18 cellular contexts compared by ENCODE assay signal in the genomic region with DNA sequence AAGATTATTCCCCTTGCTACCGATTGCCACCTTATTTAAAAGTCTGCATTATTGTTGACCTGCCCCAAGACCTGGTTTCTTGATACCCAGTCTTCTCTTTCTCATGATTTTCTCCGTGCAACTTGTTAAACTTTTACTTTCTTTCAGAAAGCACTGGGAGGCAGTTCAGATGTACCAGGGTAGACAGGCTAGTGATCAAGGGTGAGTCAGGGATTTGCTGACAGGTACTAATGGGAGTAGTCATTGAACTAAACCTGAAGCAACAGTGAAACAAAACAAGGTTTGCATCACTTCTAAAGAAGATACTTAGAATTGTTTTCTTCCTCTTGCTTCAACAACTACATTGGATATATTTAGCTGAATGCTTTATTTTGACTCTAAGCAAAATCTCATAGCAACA.
DNase-seq lines count a peak whose midpoint lies in the region; ATAC-seq and TF ChIP-seq lines count a peak whose summit lies in the region.
"Had no signal": no experiment of that assay in that cellular context is flagged by ENCODE, and none has a peak within 500 bp of the region (broad histone marks: within the 10 kb centered on the region; RNA-seq: fewer than 3 reads in every experiment).

No MANE protein-coding gene starts in this region.

- no peaks in the 10 kb centered on the region for H3K9me3 ChIP-seq in SK-N-SH

- peaks cover 2 to 32% of the 10 kb centered on the region in 2 experiments; a peak in 3 of 4 replicates for H3K4me1 ChIP-seq in SK-N-SH (ENCODE audit: control insufficient read depth in 1 of 2, insufficient read depth in 2 of 2, low read depth in 1 of 2, low read length in 1 of 2)

- no peaks in the 10 kb centered on the region for H3K27me3 ChIP-seq in SK-N-SH (ENCODE audit: insufficient read depth)

- peaks cover 62% of the 10 kb centered on the region for H3K79me2 ChIP-seq in SK-N-SH (ENCODE audit: insufficient read depth)

- no peak for TF ChIP-seq EP300 in SK-N-SH (IDR thresholded peaks at IDR 0.05; ENCODE audit: borderline replicate concordance in 1 of 2, low read depth in 1 of 2, low read length in 1 of 2)

- no peak overlapping the region for H2AFZ ChIP-seq in SK-N-SH (ENCODE audit: low read depth)

- no peaks in the 10 kb centered on the region for H4K20me1 ChIP-seq in SK-N-SH (ENCODE audit: insufficient read depth)

- no peak overlapping the region for H3K9ac ChIP-seq in SK-N-SH

- peaks cover 32% of the 10 kb centered on the region for H3F3A ChIP-seq in SK-N-SH (replicated peaks; ENCODE audit: insufficient read depth)

- H3K27me3 Mint-ChIP-seq in stimulated activated naive CD8-positive, alpha-beta T cell treated with anti-CD3 and anti-CD28 coated beads, Interleukin-15, amount 100 ng/mL, for 72 hours: no peaks in the 10 kb centered on the region
- H3K27me3 Mint-ChIP-seq: activated T-cell treated with anti-CD3 and anti-CD28 coated beads, Interleukin-2, amount 50 U/mL, for 24 hours; central memory CD8-positive, alpha-beta T cell had no signal

- no peak overlapping the region for H3K4me3 ChIP-seq in SK-N-SH (ENCODE audit: low read depth in 2 of 2, low read length in 1 of 2)
- no peak overlapping the region for H3K4me3 ChIP-seq in fibroblast of pulmonary artery (replicated peaks; ENCODE audit: low read depth, low read length)
- H3K4me3 ChIP-seq: SK-N-MC had no signal

- H3K9me3 Mint-ChIP-seq in stimulated activated naive CD8-positive, alpha-beta T cell treated with anti-CD3 and anti-CD28 coated beads, Interleukin-15, amount 100 ng/mL, for 72 hours: peaks cover 0 to 6% of the 10 kb centered on the region in 2 donors
- H3K9me3 Mint-ChIP-seq: activated naive CD4-positive, alpha-beta T cell treated with anti-CD3 and anti-CD28 coated beads, Interleukin-2, amount 50 U/mL, for 72 hours; activated T-cell treated with anti-CD3 and anti-CD28 coated beads, Interleukin-2, amount 50 U/mL, for 24 hours; central memory CD8-positive, alpha-beta T cell; endodermal cell had no signal

- H3K9me2 ChIP-seq in SK-N-SH: no peaks in the 10 kb centered on the region

- H3K4me3 Mint-ChIP-seq in stimulated activated naive CD8-positive, alpha-beta T cell treated with anti-CD3 and anti-CD28 coated beads, Interleukin-15, amount 100 ng/mL, for 72 hours: no peak overlapping the region
- H3K4me3 Mint-ChIP-seq: activated T-cell treated with anti-CD3 and anti-CD28 coated beads, Interleukin-2, amount 50 U/mL, for 24 hours; central memory CD8-positive, alpha-beta T cell; endodermal cell had no signal

- peak overlapping the region; percentile 36 to 39 for H3K27ac Mint-ChIP-seq in stimulated activated naive CD8-positive, alpha-beta T cell treated with anti-CD3 and anti-CD28 coated beads, Interleukin-15, amount 100 ng/mL, for 72 hours
- H3K27ac Mint-ChIP-seq: activated naive CD4-positive, alpha-beta T cell treated with anti-CD3 and anti-CD28 coated beads, Interleukin-2, amount 50 U/mL, for 72 hours; activated T-cell treated with anti-CD3 and anti-CD28 coated beads, Interleukin-2, amount 50 U/mL, for 24 hours; endodermal cell had no signal

- DNase-seq in stimulated activated naive CD8-positive, alpha-beta T cell treated with anti-CD3 and anti-CD28 coated beads, Interleukin-15, amount 100 ng/mL, for 72 hours: no peak
- no peak for DNase-seq in stimulated activated naive CD8-positive, alpha-beta T cell treated with anti-CD3 and anti-CD28 coated beads, Interleukin-15, Interleukin-2, amounts not matched to agents 100 U/mL and 50 U/mL, for 24 hours
- DNase-seq in SK-N-SH (no peak), fibroblast of pulmonary artery (ENCODE audit: low read depth) (peak; percentile 23), SW480 (ENCODE audit: low spot score) (no peak), NCI-H524 treated with DMSO at 0.1 percent for 48 hours (lab: John Stamatoyannopoulos, UW) (no peak)
- DNase-seq: activated T-cell treated with anti-CD3 and anti-CD28 coated beads, Interleukin-2, amount 50 U/mL, for 24 hours; endodermal cell; head of caudate nucleus; Karpas-422; midbrain; NCI-H1694 treated with DMSO at 0.1 percent for 48 hours; retina had no signal

- H3K4me1 Mint-ChIP-seq in stimulated activated naive CD8-positive, alpha-beta T cell treated with anti-CD3 and anti-CD28 coated beads, Interleukin-15, amount 100 ng/mL, for 72 hours: peaks cover 40% of the 10 kb centered on the region
- H3K4me1 Mint-ChIP-seq: endodermal cell had no signal

- TF ChIP-seq CTCF in SK-N-SH (IDR thresholded peaks at IDR 0.05) (no peak), fibroblast of pulmonary artery (IDR thresholded peaks at IDR 0.05; ENCODE audit: low read length, missing control alignments) (no peak)

- CTCF ChIA-PET in SK-N-SH (lab: Yijun Ruan, JAX): no interaction called here

- POLR2A ChIA-PET in SK-N-SH (lab: Yijun Ruan, JAX): no interaction called here

- no peak for TF ChIP-seq RAD21 in SK-N-SH (IDR thresholded peaks at IDR 0.05; ENCODE audit: low read length)

- 54% methylated on average over 2 of the region's 2 CpGs for WGBS in SK-N-SH (ENCODE audit: low lambda C conversion rate)

- peak; percentile 62 for ATAC-seq in stimulated activated naive CD8-positive, alpha-beta T cell treated with anti-CD3 and anti-CD28 coated beads, Interleukin-15, amount 100 ng/mL, for 72 hours
- no peak for ATAC-seq in stimulated activated naive CD8-positive, alpha-beta T cell treated with anti-CD3 and anti-CD28 coated beads, Interleukin-15, Interleukin-2, amounts not matched to agents 100 U/mL and 50 U/mL, for 24 hours
- ATAC-seq in HG02759 (IDR thresholded peaks at IDR 0.05; ENCODE audit: unreplicated experiment): no peak
- ATAC-seq in HG03139 (IDR thresholded peaks at IDR 0.05; ENCODE audit: unreplicated experiment): no peak

- peak overlapping the region in 1 of 2 experiments; percentile 46; a peak in 1 of 4 replicates for H3K27ac ChIP-seq in SK-N-SH (ENCODE audit: low read depth in 2 of 2, low read length in 1 of 2)
- H3K27ac ChIP-seq: SK-N-MC had no signal

- H3K36me3 ChIP-seq in SK-N-SH (replicated peaks in 1 of 2; ENCODE audit: control insufficient read depth in 1 of 2, insufficient read depth in 2 of 2, low read length in 1 of 2): peaks cover 0 to under 1% of the 10 kb centered on the region in 2 experiments

- peak overlapping the region; percentile 32; the same call in 1 of the 2 replicates for H3K4me2 ChIP-seq in SK-N-SH

TF ChIP-seq in SK-N-SH, 30 proteins besides CTCF, POLR2A, EP300 and RAD21 (continues in another document):
- TF ChIP-seq JUND (IDR thresholded peaks at IDR 0.05): peak; percentile 52
- no peak for TF ChIP-seq YY1 (IDR thresholded peaks at IDR 0.05; ENCODE audit: low read depth)
- no peak for TF ChIP-seq GATA2 (CRISPR knock-in tag; IDR thresholded peaks at IDR 0.05)
- no peak for TF ChIP-seq SMC3 (IDR thresholded peaks at IDR 0.05; ENCODE audit: low read depth, low read length)
- TF ChIP-seq, protein P1, sequence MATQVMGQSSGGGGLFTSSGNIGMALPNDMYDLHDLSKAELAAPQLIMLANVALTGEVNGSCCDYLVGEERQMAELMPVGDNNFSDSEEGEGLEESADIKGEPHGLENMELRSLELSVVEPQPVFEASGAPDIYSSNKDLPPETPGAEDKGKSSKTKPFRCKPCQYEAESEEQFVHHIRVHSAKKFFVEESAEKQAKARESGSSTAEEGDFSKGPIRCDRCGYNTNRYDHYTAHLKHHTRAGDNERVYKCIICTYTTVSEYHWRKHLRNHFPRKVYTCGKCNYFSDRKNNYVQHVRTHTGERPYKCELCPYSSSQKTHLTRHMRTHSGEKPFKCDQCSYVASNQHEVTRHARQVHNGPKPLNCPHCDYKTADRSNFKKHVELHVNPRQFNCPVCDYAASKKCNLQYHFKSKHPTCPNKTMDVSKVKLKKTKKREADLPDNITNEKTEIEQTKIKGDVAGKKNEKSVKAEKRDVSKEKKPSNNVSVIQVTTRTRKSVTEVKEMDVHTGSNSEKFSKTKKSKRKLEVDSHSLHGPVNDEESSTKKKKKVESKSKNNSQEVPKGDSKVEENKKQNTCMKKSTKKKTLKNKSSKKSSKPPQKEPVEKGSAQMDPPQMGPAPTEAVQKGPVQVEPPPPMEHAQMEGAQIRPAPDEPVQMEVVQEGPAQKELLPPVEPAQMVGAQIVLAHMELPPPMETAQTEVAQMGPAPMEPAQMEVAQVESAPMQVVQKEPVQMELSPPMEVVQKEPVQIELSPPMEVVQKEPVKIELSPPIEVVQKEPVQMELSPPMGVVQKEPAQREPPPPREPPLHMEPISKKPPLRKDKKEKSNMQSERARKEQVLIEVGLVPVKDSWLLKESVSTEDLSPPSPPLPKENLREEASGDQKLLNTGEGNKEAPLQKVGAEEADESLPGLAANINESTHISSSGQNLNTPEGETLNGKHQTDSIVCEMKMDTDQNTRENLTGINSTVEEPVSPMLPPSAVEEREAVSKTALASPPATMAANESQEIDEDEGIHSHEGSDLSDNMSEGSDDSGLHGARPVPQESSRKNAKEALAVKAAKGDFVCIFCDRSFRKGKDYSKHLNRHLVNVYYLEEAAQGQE (IDR thresholded peaks at IDR 0.05; ENCODE audit: low read depth, low read length): no peak
- TF ChIP-seq NRF1 (IDR thresholded peaks at IDR 0.05; ENCODE audit: low read depth, low read length): no peak
- TF ChIP-seq SIN3A (IDR thresholded peaks at IDR 0.05; ENCODE audit: borderline replicate concordance, low read depth, low read length): no peak
- TF ChIP-seq CHD2 (IDR thresholded peaks at IDR 0.05; ENCODE audit: low read length, partially characterized antibody): no peak
- TF ChIP-seq TCF12 (IDR thresholded peaks at IDR 0.05): peak; percentile 65; the same call in 1 of the 2 replicates
- TF ChIP-seq, protein P2, sequence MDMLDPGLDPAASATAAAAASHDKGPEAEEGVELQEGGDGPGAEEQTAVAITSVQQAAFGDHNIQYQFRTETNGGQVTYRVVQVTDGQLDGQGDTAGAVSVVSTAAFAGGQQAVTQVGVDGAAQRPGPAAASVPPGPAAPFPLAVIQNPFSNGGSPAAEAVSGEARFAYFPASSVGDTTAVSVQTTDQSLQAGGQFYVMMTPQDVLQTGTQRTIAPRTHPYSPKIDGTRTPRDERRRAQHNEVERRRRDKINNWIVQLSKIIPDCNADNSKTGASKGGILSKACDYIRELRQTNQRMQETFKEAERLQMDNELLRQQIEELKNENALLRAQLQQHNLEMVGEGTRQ (IDR thresholded peaks at IDR 0.05; ENCODE audit: borderline replicate concordance, low read depth, low read length): no peak
- TF ChIP-seq GABPA (IDR thresholded peaks at IDR 0.05; ENCODE audit: low read depth): no peak
- TF ChIP-seq RCOR1 (IDR thresholded peaks at IDR 0.05; ENCODE audit: low read length): no peak
- TF ChIP-seq FOSL2 (IDR thresholded peaks at IDR 0.05; ENCODE audit: borderline replicate concordance, low read depth): no peak; the same call in 1 of the 2 replicates
- no peak for TF ChIP-seq MEF2A (IDR thresholded peaks at IDR 0.05; ENCODE audit: borderline replicate concordance, low read depth)
- no peak for TF ChIP-seq RFX5 (IDR thresholded peaks at IDR 0.05; ENCODE audit: low read length)
